Comparison of ENCODE assay signal across 1 cellular context in the genomic region with DNA sequence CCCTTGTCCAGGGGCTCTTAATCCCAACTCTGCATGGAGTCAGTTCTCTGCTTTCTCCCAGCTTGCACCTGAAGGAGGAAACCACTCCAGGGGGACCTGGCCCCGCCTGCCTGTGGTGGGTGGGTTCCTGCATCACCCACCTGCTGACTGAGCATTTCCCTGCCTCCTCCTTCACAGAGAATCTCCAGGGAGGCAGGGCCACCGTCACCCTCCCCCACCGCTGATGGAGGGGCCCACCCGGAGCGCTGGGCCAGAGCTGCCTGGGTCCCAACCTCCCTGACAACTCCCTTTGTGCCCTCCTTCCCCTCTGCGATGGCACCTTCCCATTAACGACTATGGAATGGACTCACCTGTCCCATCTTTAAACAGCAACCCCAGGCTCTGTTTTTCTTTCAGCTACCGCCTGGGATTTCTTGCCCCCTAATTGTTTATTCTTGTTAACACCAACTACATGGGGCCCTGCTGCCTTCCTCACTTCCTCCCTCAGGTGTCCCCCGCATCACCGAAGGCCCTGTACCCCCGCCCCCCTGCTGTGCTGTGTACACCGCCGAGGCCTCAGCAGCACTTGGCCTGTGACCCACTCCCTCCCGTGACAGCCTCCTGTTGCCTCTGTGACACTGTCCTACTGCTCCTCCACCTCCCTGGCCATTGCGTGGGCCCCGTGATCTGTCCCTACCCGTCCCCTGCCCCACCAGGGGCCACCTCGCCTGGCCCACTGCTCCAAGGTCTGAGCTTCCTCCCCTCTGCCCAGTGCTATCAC.
TF ChIP-seq lines count a peak whose summit lies in the region.

No MANE protein-coding gene starts in this region.

TF ChIP-seq in K562, 482 proteins besides CTCF, POLR2A, EP300 and RAD21:
- TF ChIP-seq MYBL2 (IDR thresholded peaks at IDR 0.05; ENCODE audit: low read depth) (no peak), MYBL2 (CRISPR knock-in tag; IDR thresholded peaks at IDR 0.05; ENCODE audit: borderline replicate concordance) (no peak), TCF7 (IDR thresholded peaks at IDR 0.05; ENCODE audit: borderline replicate concordance) (no peak), C11orf30 (IDR thresholded peaks at IDR 0.05; ENCODE audit: low read depth) (peak; percentile 38; the same call in 1 of the 2 replicates), POLR2G (IDR thresholded peaks at IDR 0.05; ENCODE audit: low read depth, low read length) (peak; percentile 0; the same call in 1 of the 2 replicates), BRF1 (IDR thresholded peaks at IDR 0.05; ENCODE audit: borderline replicate concordance, extremely low read depth, insufficient read length) (no peak), FOXK2 (conservative IDR thresholded peaks at IDR 0.05 in 1 of 2, IDR thresholded peaks at IDR 0.05 in 1 of 2; ENCODE audit: low read depth in 2 of 2) (no peak), RFX5 (IDR thresholded peaks at IDR 0.05; ENCODE audit: low read depth, low read length) (no peak), ZNF24 (IDR thresholded peaks at IDR 0.05) (no peak), ZNF124 (CRISPR knock-in tag; IDR thresholded peaks at IDR 0.05) (no peak), CREM (IDR thresholded peaks at IDR 0.05; ENCODE audit: low read depth) (no peak), ZNF668 (CRISPR knock-in tag; IDR thresholded peaks at IDR 0.05) (no peak), ZBTB8A (IDR thresholded peaks at IDR 0.05; ENCODE audit: partially characterized antibody) (no peak), PTBP1 (IDR thresholded peaks at IDR 0.05; ENCODE audit: low read depth, low read length) (no peak), ZNF75A (CRISPR knock-in tag; IDR thresholded peaks at IDR 0.05) (no peak), SETDB1 (IDR thresholded peaks at IDR 0.05; ENCODE audit: low read length) (no peak), PYGO2 (tag; IDR thresholded peaks at IDR 0.05) (no peak), ZNF316 (IDR thresholded peaks at IDR 0.05) (peak; percentile 64; the same call in 1 of the 2 replicates), HDGF (IDR thresholded peaks at IDR 0.05) (no peak), POLR2B (IDR thresholded peaks at IDR 0.05; ENCODE audit: low read depth, partially characterized antibody) (peak; percentile 68), PRMT5 (CRISPR knock-in tag; IDR thresholded peaks at IDR 0.05) (no peak), RBM14 (IDR thresholded peaks at IDR 0.05; ENCODE audit: borderline replicate concordance, insufficient read depth, low read depth, low read length) (no peak)
- TF ChIP-seq, protein P1, sequence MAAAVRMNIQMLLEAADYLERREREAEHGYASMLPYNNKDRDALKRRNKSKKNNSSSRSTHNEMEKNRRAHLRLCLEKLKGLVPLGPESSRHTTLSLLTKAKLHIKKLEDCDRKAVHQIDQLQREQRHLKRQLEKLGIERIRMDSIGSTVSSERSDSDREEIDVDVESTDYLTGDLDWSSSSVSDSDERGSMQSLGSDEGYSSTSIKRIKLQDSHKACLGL (CRISPR knock-in tag; IDR thresholded peaks at IDR 0.05; ENCODE audit: borderline replicate concordance, poor library complexity, severe bottlenecking) = no peak
- TF ChIP-seq, protein P2, sequence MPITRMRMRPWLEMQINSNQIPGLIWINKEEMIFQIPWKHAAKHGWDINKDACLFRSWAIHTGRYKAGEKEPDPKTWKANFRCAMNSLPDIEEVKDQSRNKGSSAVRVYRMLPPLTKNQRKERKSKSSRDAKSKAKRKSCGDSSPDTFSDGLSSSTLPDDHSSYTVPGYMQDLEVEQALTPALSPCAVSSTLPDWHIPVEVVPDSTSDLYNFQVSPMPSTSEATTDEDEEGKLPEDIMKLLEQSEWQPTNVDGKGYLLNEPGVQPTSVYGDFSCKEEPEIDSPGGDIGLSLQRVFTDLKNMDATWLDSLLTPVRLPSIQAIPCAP (CRISPR knock-in tag; IDR thresholded peaks at IDR 0.05; ENCODE audit: borderline replicate concordance) = no peak
- TF ChIP-seq, protein P3, sequence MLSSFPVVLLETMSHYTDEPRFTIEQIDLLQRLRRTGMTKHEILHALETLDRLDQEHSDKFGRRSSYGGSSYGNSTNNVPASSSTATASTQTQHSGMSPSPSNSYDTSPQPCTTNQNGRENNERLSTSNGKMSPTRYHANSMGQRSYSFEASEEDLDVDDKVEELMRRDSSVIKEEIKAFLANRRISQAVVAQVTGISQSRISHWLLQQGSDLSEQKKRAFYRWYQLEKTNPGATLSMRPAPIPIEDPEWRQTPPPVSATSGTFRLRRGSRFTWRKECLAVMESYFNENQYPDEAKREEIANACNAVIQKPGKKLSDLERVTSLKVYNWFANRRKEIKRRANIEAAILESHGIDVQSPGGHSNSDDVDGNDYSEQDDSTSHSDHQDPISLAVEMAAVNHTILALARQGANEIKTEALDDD (IDR thresholded peaks at IDR 0.05) = no peak
- TF ChIP-seq, protein P4, sequence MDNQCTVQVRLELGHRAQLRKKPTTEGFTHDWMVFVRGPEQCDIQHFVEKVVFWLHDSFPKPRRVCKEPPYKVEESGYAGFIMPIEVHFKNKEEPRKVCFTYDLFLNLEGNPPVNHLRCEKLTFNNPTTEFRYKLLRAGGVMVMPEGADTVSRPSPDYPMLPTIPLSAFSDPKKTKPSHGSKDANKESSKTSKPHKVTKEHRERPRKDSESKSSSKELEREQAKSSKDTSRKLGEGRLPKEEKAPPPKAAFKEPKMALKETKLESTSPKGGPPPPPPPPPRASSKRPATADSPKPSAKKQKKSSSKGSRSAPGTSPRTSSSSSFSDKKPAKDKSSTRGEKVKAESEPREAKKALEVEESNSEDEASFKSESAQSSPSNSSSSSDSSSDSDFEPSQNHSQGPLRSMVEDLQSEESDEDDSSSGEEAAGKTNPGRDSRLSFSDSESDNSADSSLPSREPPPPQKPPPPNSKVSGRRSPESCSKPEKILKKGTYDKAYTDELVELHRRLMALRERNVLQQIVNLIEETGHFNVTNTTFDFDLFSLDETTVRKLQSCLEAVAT (IDR thresholded peaks at IDR 0.05) = no peak
- TF ChIP-seq, protein P5, sequence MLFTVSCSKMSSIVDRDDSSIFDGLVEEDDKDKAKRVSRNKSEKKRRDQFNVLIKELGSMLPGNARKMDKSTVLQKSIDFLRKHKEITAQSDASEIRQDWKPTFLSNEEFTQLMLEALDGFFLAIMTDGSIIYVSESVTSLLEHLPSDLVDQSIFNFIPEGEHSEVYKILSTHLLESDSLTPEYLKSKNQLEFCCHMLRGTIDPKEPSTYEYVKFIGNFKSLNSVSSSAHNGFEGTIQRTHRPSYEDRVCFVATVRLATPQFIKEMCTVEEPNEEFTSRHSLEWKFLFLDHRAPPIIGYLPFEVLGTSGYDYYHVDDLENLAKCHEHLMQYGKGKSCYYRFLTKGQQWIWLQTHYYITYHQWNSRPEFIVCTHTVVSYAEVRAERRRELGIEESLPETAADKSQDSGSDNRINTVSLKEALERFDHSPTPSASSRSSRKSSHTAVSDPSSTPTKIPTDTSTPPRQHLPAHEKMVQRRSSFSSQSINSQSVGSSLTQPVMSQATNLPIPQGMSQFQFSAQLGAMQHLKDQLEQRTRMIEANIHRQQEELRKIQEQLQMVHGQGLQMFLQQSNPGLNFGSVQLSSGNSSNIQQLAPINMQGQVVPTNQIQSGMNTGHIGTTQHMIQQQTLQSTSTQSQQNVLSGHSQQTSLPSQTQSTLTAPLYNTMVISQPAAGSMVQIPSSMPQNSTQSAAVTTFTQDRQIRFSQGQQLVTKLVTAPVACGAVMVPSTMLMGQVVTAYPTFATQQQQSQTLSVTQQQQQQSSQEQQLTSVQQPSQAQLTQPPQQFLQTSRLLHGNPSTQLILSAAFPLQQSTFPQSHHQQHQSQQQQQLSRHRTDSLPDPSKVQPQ (CRISPR knock-in tag; IDR thresholded peaks at IDR 0.05; ENCODE audit: borderline replicate concordance) = no peak
- TF ChIP-seq, protein P6, sequence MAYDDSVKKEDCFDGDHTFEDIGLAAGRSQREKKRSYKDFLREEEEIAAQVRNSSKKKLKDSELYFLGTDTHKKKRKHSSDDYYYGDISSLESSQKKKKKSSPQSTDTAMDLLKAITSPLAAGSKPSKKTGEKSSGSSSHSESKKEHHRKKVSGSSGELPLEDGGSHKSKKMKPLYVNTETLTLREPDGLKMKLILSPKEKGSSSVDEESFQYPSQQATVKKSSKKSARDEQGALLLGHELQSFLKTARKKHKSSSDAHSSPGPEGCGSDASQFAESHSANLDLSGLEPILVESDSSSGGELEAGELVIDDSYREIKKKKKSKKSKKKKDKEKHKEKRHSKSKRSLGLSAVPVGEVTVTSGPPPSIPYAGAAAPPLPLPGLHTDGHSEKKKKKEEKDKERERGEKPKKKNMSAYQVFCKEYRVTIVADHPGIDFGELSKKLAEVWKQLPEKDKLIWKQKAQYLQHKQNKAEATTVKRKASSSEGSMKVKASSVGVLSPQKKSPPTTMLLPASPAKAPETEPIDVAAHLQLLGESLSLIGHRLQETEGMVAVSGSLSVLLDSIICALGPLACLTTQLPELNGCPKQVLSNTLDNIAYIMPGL (CRISPR knock-in tag; IDR thresholded peaks at IDR 0.05) = 0 out of 2 replicates have a peak, but pooled peaks have one; percentile 27
- TF ChIP-seq, protein P7, sequence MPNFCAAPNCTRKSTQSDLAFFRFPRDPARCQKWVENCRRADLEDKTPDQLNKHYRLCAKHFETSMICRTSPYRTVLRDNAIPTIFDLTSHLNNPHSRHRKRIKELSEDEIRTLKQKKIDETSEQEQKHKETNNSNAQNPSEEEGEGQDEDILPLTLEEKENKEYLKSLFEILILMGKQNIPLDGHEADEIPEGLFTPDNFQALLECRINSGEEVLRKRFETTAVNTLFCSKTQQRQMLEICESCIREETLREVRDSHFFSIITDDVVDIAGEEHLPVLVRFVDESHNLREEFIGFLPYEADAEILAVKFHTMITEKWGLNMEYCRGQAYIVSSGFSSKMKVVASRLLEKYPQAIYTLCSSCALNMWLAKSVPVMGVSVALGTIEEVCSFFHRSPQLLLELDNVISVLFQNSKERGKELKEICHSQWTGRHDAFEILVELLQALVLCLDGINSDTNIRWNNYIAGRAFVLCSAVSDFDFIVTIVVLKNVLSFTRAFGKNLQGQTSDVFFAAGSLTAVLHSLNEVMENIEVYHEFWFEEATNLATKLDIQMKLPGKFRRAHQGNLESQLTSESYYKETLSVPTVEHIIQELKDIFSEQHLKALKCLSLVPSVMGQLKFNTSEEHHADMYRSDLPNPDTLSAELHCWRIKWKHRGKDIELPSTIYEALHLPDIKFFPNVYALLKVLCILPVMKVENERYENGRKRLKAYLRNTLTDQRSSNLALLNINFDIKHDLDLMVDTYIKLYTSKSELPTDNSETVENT (CRISPR knock-in tag; IDR thresholded peaks at IDR 0.05) = 0 out of 2 replicates have a peak, but pooled peaks have one; percentile 20
- TF ChIP-seq, protein P8, sequence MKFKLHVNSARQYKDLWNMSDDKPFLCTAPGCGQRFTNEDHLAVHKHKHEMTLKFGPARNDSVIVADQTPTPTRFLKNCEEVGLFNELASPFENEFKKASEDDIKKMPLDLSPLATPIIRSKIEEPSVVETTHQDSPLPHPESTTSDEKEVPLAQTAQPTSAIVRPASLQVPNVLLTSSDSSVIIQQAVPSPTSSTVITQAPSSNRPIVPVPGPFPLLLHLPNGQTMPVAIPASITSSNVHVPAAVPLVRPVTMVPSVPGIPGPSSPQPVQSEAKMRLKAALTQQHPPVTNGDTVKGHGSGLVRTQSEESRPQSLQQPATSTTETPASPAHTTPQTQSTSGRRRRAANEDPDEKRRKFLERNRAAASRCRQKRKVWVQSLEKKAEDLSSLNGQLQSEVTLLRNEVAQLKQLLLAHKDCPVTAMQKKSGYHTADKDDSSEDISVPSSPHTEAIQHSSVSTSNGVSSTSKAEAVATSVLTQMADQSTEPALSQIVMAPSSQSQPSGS (CRISPR knock-in tag; IDR thresholded peaks at IDR 0.05) = no peak
